ENCODE assay signal across 25 cellular contexts in genomic region chr17:75892556-75893224, GRCh38. TPM values are rescaled to one million over a fixed set of nuclear protein-coding genes. Genes with fewer than 3 reads are reported as not detected.
DNase-seq lines count a peak whose midpoint lies in the region; FAIRE-seq and TF ChIP-seq lines count a peak whose summit lies in the region.
"Had no signal": no experiment of that assay in that cellular context is flagged by ENCODE, and none has a peak within 500 bp of the region (broad histone marks: within the 10 kb centered on the region; RNA-seq: fewer than 3 reads in every experiment).

No MANE protein-coding gene starts in this region.

- no peak overlapping the region for H2AFZ ChIP-seq in endothelial cell of umbilical vein (ENCODE audit: low read depth, low read length)
- no peak overlapping the region for H2AFZ ChIP-seq in osteoblast (ENCODE audit: low read length)

- H3K79me2 ChIP-seq in endothelial cell of umbilical vein (ENCODE audit: control insufficient read depth, insufficient read depth, low read length) (peaks cover 22% of the 10 kb centered on the region), osteoblast (ENCODE audit: insufficient read depth, low read length) (peaks cover 19% of the 10 kb centered on the region)

- H3K4me2 ChIP-seq in endothelial cell of umbilical vein (ENCODE audit: insufficient read depth, low read length): no peak overlapping the region
- no peak overlapping the region for H3K4me2 ChIP-seq in osteoblast (ENCODE audit: insufficient read depth, low read length)

- H4K20me1 ChIP-seq in endothelial cell of umbilical vein (replicated peaks; ENCODE audit: control insufficient read depth, extremely low read depth, insufficient read depth, low read length): no peaks in the 10 kb centered on the region
- H4K20me1 ChIP-seq in osteoblast (ENCODE audit: insufficient read depth, low read length): peaks cover 9% of the 10 kb centered on the region

- no peak for TF ChIP-seq POLR2A in endothelial cell of umbilical vein (IDR thresholded peaks at IDR 0.05; ENCODE audit: low read depth, low read length)

- H3K4me1 ChIP-seq in endothelial cell of umbilical vein (ENCODE audit: control insufficient read depth, extremely low read depth, insufficient read depth, low read length): peaks cover 11% of the 10 kb centered on the region
- H3K4me1 ChIP-seq in osteoblast (ENCODE audit: insufficient read depth, low read length): peaks cover 6% of the 10 kb centered on the region

- no peaks in the 10 kb centered on the region for H3K9me1 ChIP-seq in endothelial cell of umbilical vein (replicated peaks; ENCODE audit: control insufficient read depth, extremely low read depth, insufficient read depth, low read length)

- H3K9ac ChIP-seq in endothelial cell of umbilical vein (replicated peaks; ENCODE audit: extremely low read depth, insufficient read depth, low read length): no peak overlapping the region

- H3K36me3 ChIP-seq in endothelial cell of umbilical vein (ENCODE audit: control insufficient read depth in 2 of 2, extremely low read depth in 1 of 2, insufficient read depth in 2 of 2, low read length in 2 of 2) (peaks cover 0 to 15% of the 10 kb centered on the region in 2 experiments), osteoblast (ENCODE audit: insufficient read depth, low read length) (peaks cover 24% of the 10 kb centered on the region)
- H3K36me3 ChIP-seq: pancreas had no signal

- H3K27ac ChIP-seq in endothelial cell of umbilical vein (ENCODE audit: insufficient read depth, low read depth, low read length): no peak overlapping the region
- no peak overlapping the region for H3K27ac ChIP-seq in osteoblast (ENCODE audit: low read depth, low read length)
- H3K27ac ChIP-seq: pancreas, Peyer's patch, upper lobe of left lung had no signal

- no peak for TF ChIP-seq RAD21 in Ishikawa (IDR thresholded peaks at IDR 0.05; ENCODE audit: low read depth)

- POLR2A ChIA-PET in endothelial cell of umbilical vein (lab: Charles Lee): no interaction called here

- H3K27me3 ChIP-seq in endothelial cell of umbilical vein (ENCODE audit: control insufficient read depth in 2 of 2, insufficient read depth in 2 of 2, low read length in 2 of 2) (no peaks in the 10 kb centered on the region), osteoblast (ENCODE audit: insufficient read depth, low read length) (no peaks in the 10 kb centered on the region)
- H3K27me3 ChIP-seq: BE2C, pancreas, Peyer's patch, upper lobe of left lung had no signal

- CTCF ChIA-PET in endothelial cell of umbilical vein (lab: Charles Lee): interaction anchor here (0.5 to 1.9 kb wide), 4 partner anchors 8 to 109 kb away, joined by 3 to 4 read pairs (median 3); no protein-coding TSS in a partner anchor

- H3K9me3 ChIP-seq in endothelial cell of umbilical vein (replicated peaks; ENCODE audit: control insufficient read depth, insufficient read depth, low read length): no peaks in the 10 kb centered on the region
- no peaks in the 10 kb centered on the region for H3K9me3 ChIP-seq in osteoblast (ENCODE audit: low read depth, low read length)
- H3K9me3 ChIP-seq: BE2C, HAP-1, pancreas, Peyer's patch, upper lobe of left lung had no signal

- DNase-seq in endothelial cell of umbilical vein (ENCODE audit: low read depth, low spot score) (no peak), osteoblast (ENCODE audit: insufficient read length, low spot score, missing footprints) (peak; percentile 57), hepatic stellate cell (ENCODE audit: low spot score) (no peak), mesenteric fat pad (ENCODE audit: low spot score) (no peak)
- no peak for DNase-seq in effector CD8-positive, alpha-beta T cell (lab: John Stamatoyannopoulos, UW)
- DNase-seq: activated CD4-positive, alpha-beta T cell treated with anti-CD3 and anti-CD28 coated beads, Interleukin-2, amount 50 U/mL, for 1 hour; activated naive CD4-positive, alpha-beta T cell; activated T-cell treated with anti-CD3 and anti-CD28 coated beads, Interleukin-2, amount 50 U/mL, for 72 hours; BE2C; cerebellar nuclear complex; GDM1; NCI-H1105; NCI-H1930; NCI-H2227 treated with DMSO at 0.1 percent for 48 hours; NCI-H69; nephron progenitor cell; SIG-M5; stimulated activated CD4-positive, alpha-beta T cell treated with anti-CD3 and anti-CD28 coated beads, Interleukin-12 subunit alpha, Interleukin-12 subunit beta, amount 100 ng/mL, for 4 hours; stimulated activated CD4-positive, alpha-beta T cell treated with anti-CD3 and anti-CD28 coated beads, Interleukin-4, amount 100 ng/mL, for 4 hours; T-helper 9 cell had no signal

- H3K4me3 ChIP-seq in endothelial cell of umbilical vein (replicated peaks in 1 of 3; ENCODE audit: insufficient read depth in 1 of 3, low read depth in 1 of 3, low read length in 3 of 3) (no peak overlapping the region), osteoblast (ENCODE audit: insufficient read depth, low read length) (no peak overlapping the region)
- H3K4me3 ChIP-seq: HAP-1, pancreas, Peyer's patch, upper lobe of left lung had no signal

- no peak for FAIRE-seq in endothelial cell of umbilical vein (lab: Jason Lieb, UNC)
- FAIRE-seq: pancreas had no signal

- no peak for TF ChIP-seq EP300 in Ishikawa (IDR thresholded peaks at IDR 0.05; ENCODE audit: borderline replicate concordance)

- dilution Hi-C loops in endothelial cell of umbilical vein (cut with MboI; ENCODE audit: extremely low pct_ligation_motif_present, low sequenced_read_pairs): no loop called here

- no TSS peak for BruUV-seq in endothelial cell of umbilical vein (replicated peaks; lab: Mats Ljungman, UMichigan)

- TF ChIP-seq CTCF in endothelial cell of umbilical vein (IDR thresholded peaks at IDR 0.05; ENCODE audit: extremely low read depth in 1 of 2, insufficient read depth in 1 of 2, low read depth in 1 of 2, low read length in 2 of 2) (no peak), osteoblast (IDR thresholded peaks at IDR 0.05; ENCODE audit: extremely low read depth, low read depth, low read length) (no peak)

- intact Hi-C loops in endothelial cell of umbilical vein (cut with micrococcal nuclease): no loop called here

TF ChIP-seq in Ishikawa, 13 proteins besides CTCF, POLR2A, EP300 and RAD21 (continues in another document):
- TF ChIP-seq TCF12 (IDR thresholded peaks at IDR 0.05; ENCODE audit: low read depth): no peak

RNA-seq across cellular contexts. Expression of gene TRIM65, which starts 4.1 kb away (rescaled TPM):
- total RNA-seq in endothelial cell of umbilical vein (28.1 and 33.5 TPM in 2 replicates), osteoblast (22.8 and 23.3 TPM in 2 replicates), mesenteric fat pad (20.9 TPM)
- polyA plus RNA-seq in endothelial cell of umbilical vein: 18.6 and 19.3 TPM in 2 replicates
- 13.3 and 16.1 TPM in 2 replicates for polyA plus RNA-seq in endothelial cell of umbilical vein (2011; cell fraction: cytosol; rRNA removed)
- polyA plus RNA-seq in endothelial cell of umbilical vein (2011; cell fraction: nucleus; rRNA removed): 15.9 and 16.9 TPM in 2 replicates
- 18.0 and 25.3 TPM in 2 replicates for polyA plus RNA-seq in endothelial cell of umbilical vein (2012)
- polyA minus RNA-seq in endothelial cell of umbilical vein: 10.9 and 12.8 TPM in 2 replicates
- 14.5 TPM for polyA minus RNA-seq in endothelial cell of umbilical vein (2011; cell fraction: cytosol; rRNA and poly(A)+ RNA removed)
- 5.7 and 6.3 TPM in 2 replicates for polyA minus RNA-seq in endothelial cell of umbilical vein (2011; cell fraction: nucleus; rRNA and poly(A)+ RNA removed)

RNA-seq across cellular contexts. Expression of gene MRPL38, which starts 12.0 kb away (rescaled TPM):
- total RNA-seq in endothelial cell of umbilical vein (93.8 and 94.4 TPM in 2 replicates), osteoblast (36.6 and 37.1 TPM in 2 replicates), mesenteric fat pad (70.8 TPM)
- 82.7 and 100 TPM in 2 replicates for polyA plus RNA-seq in endothelial cell of umbilical vein
- 38.2 and 44.1 TPM in 2 replicates for polyA plus RNA-seq in endothelial cell of umbilical vein (2011; cell fraction: cytosol; rRNA removed)
- 132 and 146 TPM in 2 replicates for polyA plus RNA-seq in endothelial cell of umbilical vein (2011; cell fraction: nucleus; rRNA removed)
- 43.0 and 51.9 TPM in 2 replicates for polyA plus RNA-seq in endothelial cell of umbilical vein (2012)
- polyA minus RNA-seq in endothelial cell of umbilical vein: 35.1 and 57.6 TPM in 2 replicates
- 85.2 TPM for polyA minus RNA-seq in endothelial cell of umbilical vein (2011; cell fraction: cytosol; rRNA and poly(A)+ RNA removed)
- polyA minus RNA-seq in endothelial cell of umbilical vein (2011; cell fraction: nucleus; rRNA and poly(A)+ RNA removed): 37.6 and 39.5 TPM in 2 replicates

RNA-seq across cellular contexts. Expression of gene TRIM47, which starts 14.3 kb away (rescaled TPM):
- total RNA-seq in endothelial cell of umbilical vein: 56.7 and 67.7 TPM in 2 replicates
- polyA plus RNA-seq in endothelial cell of umbilical vein: 75.1 and 85.3 TPM in 2 replicates
- polyA plus RNA-seq in endothelial cell of umbilical vein (2011; cell fraction: cytosol; rRNA removed): 36.1 and 45.2 TPM in 2 replicates
- 92.7 and 117 TPM in 2 replicates for polyA plus RNA-seq in endothelial cell of umbilical vein (2011; cell fraction: nucleus; rRNA removed)
- polyA plus RNA-seq in endothelial cell of umbilical vein (2012): 38.5 and 58.5 TPM in 2 replicates
- polyA minus RNA-seq in endothelial cell of umbilical vein: 42.0 and 46.2 TPM in 2 replicates
- 17.7 TPM for polyA minus RNA-seq in endothelial cell of umbilical vein (2011; cell fraction: cytosol; rRNA and poly(A)+ RNA removed)
- 41.4 and 72.3 TPM in 2 replicates for polyA minus RNA-seq in endothelial cell of umbilical vein (2011; cell fraction: nucleus; rRNA and poly(A)+ RNA removed)
- total RNA-seq in osteoblast: 21.7 and 22.4 TPM in 2 replicates
- total RNA-seq in mesenteric fat pad: 35.7 TPM

RNA-seq across cellular contexts. Expression of gene WBP2, which starts 37.6 kb away (rescaled TPM):
- 120 and 126 TPM in 2 replicates for total RNA-seq in endothelial cell of umbilical vein
- polyA plus RNA-seq in endothelial cell of umbilical vein: 81.5 and 104 TPM in 2 replicates
- 35.6 and 46.5 TPM in 2 replicates for polyA plus RNA-seq in endothelial cell of umbilical vein (2011; cell fraction: cytosol; rRNA removed)
- polyA plus RNA-seq in endothelial cell of umbilical vein (2011; cell fraction: nucleus; rRNA removed): 76.5 and 76.7 TPM in 2 replicates
- 99.5 and 124 TPM in 2 replicates for polyA plus RNA-seq in endothelial cell of umbilical vein (2012)
- 71.7 and 72.7 TPM in 2 replicates for polyA minus RNA-seq in endothelial cell of umbilical vein
- polyA minus RNA-seq in endothelial cell of umbilical vein (2011; cell fraction: cytosol; rRNA and poly(A)+ RNA removed): 28.6 TPM
- 52.0 and 56.1 TPM in 2 replicates for polyA minus RNA-seq in endothelial cell of umbilical vein (2011; cell fraction: nucleus; rRNA and poly(A)+ RNA removed)
- 31.1 and 38.3 TPM in 2 replicates for total RNA-seq in osteoblast
- 125 TPM for total RNA-seq in mesenteric fat pad

RNA-seq across cellular contexts. Expression of gene FBF1, which starts 48.2 kb away (rescaled TPM):
- total RNA-seq in endothelial cell of umbilical vein (8.9 and 9.4 TPM in 2 replicates), osteoblast (14.1 and 17.1 TPM in 2 replicates), mesenteric fat pad (5.5 TPM)
- 4.9 and 5.7 TPM in 2 replicates for polyA plus RNA-seq in endothelial cell of umbilical vein
- polyA plus RNA-seq in endothelial cell of umbilical vein (2011; cell fraction: cytosol; rRNA removed): 3.2 and 4.0 TPM in 2 replicates
- 29.1 and 29.8 TPM in 2 replicates for polyA plus RNA-seq in endothelial cell of umbilical vein (2011; cell fraction: nucleus; rRNA removed)
- polyA plus RNA-seq in endothelial cell of umbilical vein (2012): 3.6 and 4.7 TPM in 2 replicates
- 4.3 and 6.7 TPM in 2 replicates for polyA minus RNA-seq in endothelial cell of umbilical vein
- polyA minus RNA-seq in endothelial cell of umbilical vein (2011; cell fraction: cytosol; rRNA and poly(A)+ RNA removed): 13.1 TPM
- 5.4 and 15.0 TPM in 2 replicates for polyA minus RNA-seq in endothelial cell of umbilical vein (2011; cell fraction: nucleus; rRNA and poly(A)+ RNA removed)
